In the genomic region with DNA sequence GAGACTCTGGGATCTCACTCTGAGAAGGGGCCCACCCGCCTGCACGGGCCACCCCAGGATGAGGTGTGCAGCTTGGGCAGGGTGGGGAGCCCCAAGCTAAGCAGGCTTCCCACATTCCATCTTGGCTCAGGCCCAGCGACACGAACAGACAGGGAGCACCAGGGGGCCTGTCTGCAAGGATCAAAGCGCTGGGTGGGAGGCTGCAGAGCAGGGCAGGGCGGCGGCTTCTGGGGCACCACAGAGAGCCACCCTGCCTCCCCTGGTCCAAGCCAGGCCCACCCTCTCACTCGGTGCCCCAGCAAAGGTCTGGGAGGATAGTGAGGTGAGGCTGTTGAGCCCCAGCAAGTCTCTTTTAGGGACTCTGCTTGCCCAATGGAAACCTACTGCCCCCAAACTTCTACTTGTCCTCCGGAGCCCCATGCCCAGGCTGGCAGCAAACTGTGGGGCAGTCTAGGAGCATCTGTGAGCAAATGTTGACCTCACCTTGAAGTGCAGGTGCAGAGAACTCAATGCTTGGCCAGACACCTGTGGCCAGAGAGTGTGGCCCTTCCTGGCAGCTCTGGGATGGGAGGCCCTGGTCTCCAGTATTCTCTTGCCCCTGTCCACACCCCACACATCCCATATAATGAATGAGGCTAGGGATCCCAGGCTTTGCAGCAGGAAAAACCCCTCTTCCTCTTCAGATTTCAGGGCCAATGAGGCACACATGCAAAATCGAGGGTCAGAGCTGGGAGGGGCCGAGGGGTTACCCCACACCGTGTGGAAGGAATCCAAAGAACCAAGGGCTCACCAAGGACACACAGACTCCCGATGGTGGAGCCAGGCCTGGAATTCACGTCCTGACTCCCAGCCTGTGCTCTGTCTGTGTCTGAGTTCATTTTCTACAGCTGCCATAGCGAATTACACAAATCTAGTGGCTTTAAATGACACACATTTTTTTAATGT, we compare ENCODE assay signal across 20 cellular contexts. TPM values are rescaled to one million over a fixed set of nuclear protein-coding genes. Genes with fewer than 3 reads are reported as not detected.
"Had no signal": no experiment of that assay in that cellular context is flagged by ENCODE, and none has a peak within 500 bp of the region (broad histone marks: within the 10 kb centered on the region; RNA-seq: fewer than 3 reads in every experiment).

No MANE protein-coding gene starts in this region.

- DNase-seq: activated CD4-positive, alpha-beta T cell treated with anti-CD3 and anti-CD28 coated beads, Interleukin-2, amount 10 ng/mL, durations not matched to agents 24 days and 14 days; activated CD8-positive, alpha-beta T cell treated with anti-CD3 and anti-CD28 coated beads for 36 hours; activated naive CD4-positive, alpha-beta T cell treated with anti-CD3 and anti-CD28 coated beads, Interleukin-2, amount 10 ng/mL, durations not matched to agents 7 days and 5 days; activated naive CD8-positive, alpha-beta T cell treated with anti-CD3 and anti-CD28 coated beads, Interleukin-2, amount 50 U/mL, for 24 hours; activated T-cell treated with anti-CD3 and anti-CD28 coated beads, Interleukin-2, amount 50 U/mL, for 1 hour; anterior cingulate cortex; cortex of kidney; kidney; mammary epithelial cell; naive thymus-derived CD4-positive, alpha-beta T cell; stimulated activated CD4-positive, alpha-beta T cell treated with anti-CD3 and anti-CD28 coated beads, Interleukin-12 subunit alpha, Interleukin-12 subunit beta, amount 100 ng/mL, for 4 hours; stimulated activated CD4-positive, alpha-beta T cell treated with anti-CD3 and anti-CD28 coated beads, Interleukin-1b, Interleukin-23, amount 100 ng/mL, for 48 hours; stimulated activated CD8-positive, alpha-beta memory T cell treated with anti-CD3 and anti-CD28 coated beads, Interleukin-4, amount 100 ng/mL, for 48 hours; stimulated activated naive CD4-positive, alpha-beta T cell treated with Interleukin-2 at 50 U/mL for 16 hours; T1000; transverse colon had no signal

- ATAC-seq: activated CD8-positive, alpha-beta T cell treated with anti-CD3 and anti-CD28 coated beads for 36 hours; activated naive CD8-positive, alpha-beta T cell treated with anti-CD3 and anti-CD28 coated beads, Interleukin-2, amount 50 U/mL, for 24 hours; left lobe of liver; naive thymus-derived CD4-positive, alpha-beta T cell; pancreas had no signal

- H3K27ac ChIP-seq: pancreas, transverse colon had no signal

- H3K27me3 ChIP-seq: pancreas, transverse colon had no signal

- H3K4me3 ChIP-seq: pancreas, transverse colon had no signal

- H3K4me1 ChIP-seq: pancreas, transverse colon had no signal

- FAIRE-seq: frontal cortex, kidney, pancreas had no signal

- H3K9me3 ChIP-seq: pancreas, transverse colon had no signal

- H3K36me3 ChIP-seq: pancreas, transverse colon had no signal

RNA-seq across cellular contexts. Expression of gene GLI2, which starts 18.8 kb away (rescaled TPM):
- total RNA-seq: activated CD8-positive, alpha-beta T cell treated with anti-CD3 and anti-CD28 coated beads for 36 hours; mononuclear cell had no signal
- polyA plus RNA-seq: naive thymus-derived CD4-positive, alpha-beta T cell had no signal
